ENCODE assay signal across 13 cellular contexts in genomic region chr16:50708373-50709060, GRCh38. TPM values are rescaled to one million over a fixed set of nuclear protein-coding genes. Genes with fewer than 3 reads are reported as not detected.
A peak's percentile ranks its signal among the peaks of the same experiment; 100 is the strongest.
DNase-seq lines count a peak whose midpoint lies in the region; ATAC-seq and TF ChIP-seq lines count a peak whose summit lies in the region.
"Had no signal": no experiment of that assay in that cellular context is flagged by ENCODE, and none has a peak within 500 bp of the region (broad histone marks: within the 10 kb centered on the region; RNA-seq: fewer than 3 reads in every experiment).

No MANE protein-coding gene starts in this region.

- H3K9me3 ChIP-seq in CD4-positive, alpha-beta T cell (ENCODE audit: control insufficient read depth, low read length): peaks cover 16% of the 10 kb centered on the region

- intact Hi-C loops in CD4-positive, alpha-beta T cell (cut with DNase I, micrococcal nuclease): loop anchor here in 1 of 2 experiments (2.0 kb wide), 1 partner anchor 28 kb away; the partner anchor contains the start of gene SNX20
- intact Hi-C loops in activated T-helper 1 cell treated with anti-CD3 and anti-CD28 coated beads, Interleukin-12 subunit alpha, Interleukin-12 subunit beta, Interleukin-2, Interleukin-4 antibody, amounts not matched to agents 30 ng/mL and 10 ng/mL and 1 ng/mL, durations not matched to agents 14 hours and 24 hours and 36 hours (cut with micrococcal nuclease): loop anchor here (1.0 to 2.0 kb wide), 3 partner anchors 23 to 42 kb away; no protein-coding TSS in a partner anchor

- no peaks in the 10 kb centered on the region for H3K27me3 Mint-ChIP-seq in CD4-positive, alpha-beta T cell
- no peaks in the 10 kb centered on the region for H3K27me3 Mint-ChIP-seq in activated T-helper 1 cell treated with anti-CD3 and anti-CD28 coated beads, Interleukin-12 subunit alpha, Interleukin-12 subunit beta, Interleukin-2, Interleukin-4 antibody, amounts not matched to agents 30 ng/mL and 10 ng/mL and 1 ng/mL, durations not matched to agents 14 hours and 24 hours and 36 hours (ENCODE audit: insufficient read depth)
- H3K27me3 Mint-ChIP-seq: effector memory CD8-positive, alpha-beta T cell had no signal

- peaks cover 22% of the 10 kb centered on the region for H3K36me3 Mint-ChIP-seq in CD4-positive, alpha-beta T cell (ENCODE audit: low read depth)
- H3K36me3 Mint-ChIP-seq in activated T-helper 1 cell treated with anti-CD3 and anti-CD28 coated beads, Interleukin-12 subunit alpha, Interleukin-12 subunit beta, Interleukin-2, Interleukin-4 antibody, amounts not matched to agents 30 ng/mL and 10 ng/mL and 1 ng/mL, durations not matched to agents 14 hours and 24 hours and 36 hours (ENCODE audit: low read depth): peaks cover 33% of the 10 kb centered on the region

- peaks cover 50% of the 10 kb centered on the region for H3K4me1 Mint-ChIP-seq in CD4-positive, alpha-beta T cell (ENCODE audit: low read depth)
- H3K4me1 Mint-ChIP-seq in activated T-helper 1 cell treated with anti-CD3 and anti-CD28 coated beads, Interleukin-12 subunit alpha, Interleukin-12 subunit beta, Interleukin-2, Interleukin-4 antibody, amounts not matched to agents 30 ng/mL and 10 ng/mL and 1 ng/mL, durations not matched to agents 14 hours and 24 hours and 36 hours (ENCODE audit: low read depth): peaks cover 46% of the 10 kb centered on the region

- POLR2A ChIA-PET in CD4-positive, alpha-beta T cell (lab: Charles Lee): interaction anchor here (0.9 to 1.9 kb wide), 6 partner anchors 10 to 33 kb away, joined by 3 to 7 read pairs (median 5); partner anchors contain the start of gene CYLD

- no peaks in the 10 kb centered on the region for H3K27me3 ChIP-seq in CD4-positive, alpha-beta T cell (ENCODE audit: control insufficient read depth, insufficient read depth, low read length)
- H3K27me3 ChIP-seq: gastrocnemius medialis had no signal

- no peak overlapping the region for H3K4me3 Mint-ChIP-seq in CD4-positive, alpha-beta T cell
- H3K4me3 Mint-ChIP-seq in activated T-helper 1 cell treated with anti-CD3 and anti-CD28 coated beads, Interleukin-12 subunit alpha, Interleukin-12 subunit beta, Interleukin-2, Interleukin-4 antibody, amounts not matched to agents 30 ng/mL and 10 ng/mL and 1 ng/mL, durations not matched to agents 14 hours and 24 hours and 36 hours: peak overlapping the region; percentile 35
- H3K4me3 Mint-ChIP-seq: effector memory CD8-positive, alpha-beta T cell had no signal

- in situ Hi-C loops in KBM-7 (cut with MboI; ENCODE audit: low pct_unique_long_range_greater_than_20kb, low sequenced_read_pairs): no loop called here

- CTCF ChIA-PET in CD4-positive, alpha-beta T cell (lab: Charles Lee): interaction anchor here (1.2 to 1.6 kb wide), 3 partner anchors 9 to 39 kb away, joined by 3 to 9 read pairs (median 3); partner anchors contain the start of gene SNX20

- DNase-seq in CD4-positive, alpha-beta T cell: peak in 2 of 10 experiments; percentile 12 to 28
- DNase-seq in KBM-7 (peak; percentile 62), NCI-H82 treated with DMSO at 0.1 percent for 48 hours (lab: John Stamatoyannopoulos, UW; ENCODE audit: unreplicated experiment) (no peak), foreskin fibroblast (no peak)
- no peak for DNase-seq in activated T-helper 1 cell treated with anti-CD3 and anti-CD28 coated beads, Interleukin-12 subunit alpha, Interleukin-12 subunit beta, Interleukin-2, Interleukin-4 antibody, amounts not matched to agents 30 ng/mL and 10 ng/mL and 1 ng/mL, durations not matched to agents 14 hours and 24 hours and 36 hours (ENCODE audit: low spot score)
- DNase-seq: effector memory CD8-positive, alpha-beta T cell; gastrocnemius medialis; MM.1S; NCI-H345 had no signal

- no peak for TF ChIP-seq CTCF in CD4-positive, alpha-beta T cell (IDR thresholded peaks at IDR 0.05)
- no peak for TF ChIP-seq CTCF in foreskin fibroblast (IDR thresholded peaks at IDR 0.05; ENCODE audit: low read depth, low read length)

- no peak overlapping the region for H3K4me3 ChIP-seq in skin epidermis
- no peak overlapping the region for H3K4me3 ChIP-seq in foreskin fibroblast (ENCODE audit: low read depth in 1 of 2, low read length in 2 of 2)
- H3K4me3 ChIP-seq: gastrocnemius medialis, HAP-1 had no signal

- peak; percentile 78 for ATAC-seq in CD4-positive, alpha-beta T cell (ENCODE audit: poor library complexity)
- no peak for ATAC-seq in HG02763 (IDR thresholded peaks at IDR 0.05; ENCODE audit: unreplicated experiment)
- ATAC-seq: gastrocnemius medialis had no signal

- no peak overlapping the region for H3K27ac ChIP-seq in CD4-positive, alpha-beta T cell (ENCODE audit: low read depth, low read length)
- H3K27ac ChIP-seq in skin epidermis: peak overlapping the region in 17 of 21 experiments; percentile 26 to 70 (median 55)
- H3K27ac ChIP-seq: gastrocnemius medialis had no signal

- H3K27ac Mint-ChIP-seq in CD4-positive, alpha-beta T cell: peak overlapping the region; percentile 71
- H3K27ac Mint-ChIP-seq in activated T-helper 1 cell treated with anti-CD3 and anti-CD28 coated beads, Interleukin-12 subunit alpha, Interleukin-12 subunit beta, Interleukin-2, Interleukin-4 antibody, amounts not matched to agents 30 ng/mL and 10 ng/mL and 1 ng/mL, durations not matched to agents 14 hours and 24 hours and 36 hours: peak overlapping the region; percentile 81

- peaks cover 7% of the 10 kb centered on the region for H3K9me3 Mint-ChIP-seq in CD4-positive, alpha-beta T cell
- H3K9me3 Mint-ChIP-seq in activated T-helper 1 cell treated with anti-CD3 and anti-CD28 coated beads, Interleukin-12 subunit alpha, Interleukin-12 subunit beta, Interleukin-2, Interleukin-4 antibody, amounts not matched to agents 30 ng/mL and 10 ng/mL and 1 ng/mL, durations not matched to agents 14 hours and 24 hours and 36 hours: peaks cover 37% of the 10 kb centered on the region

RNA-seq across cellular contexts. Expression of gene NOD2, which starts 15.1 kb away (rescaled TPM):
- 1 to 10 TPM; 4.5 to 5.3 TPM for total RNA-seq in CD4-positive, alpha-beta T cell
- total RNA-seq in activated T-helper 1 cell treated with anti-CD3 and anti-CD28 coated beads, Interleukin-12 subunit alpha, Interleukin-12 subunit beta, Interleukin-2, Interleukin-4 antibody, amounts not matched to agents 30 ng/mL and 10 ng/mL and 1 ng/mL, durations not matched to agents 14 hours and 24 hours and 36 hours: 6.7 and 7.3 TPM in 2 replicates

RNA-seq across cellular contexts. Expression of gene SNX20, which starts 27.4 kb away (rescaled TPM):
- total RNA-seq in CD4-positive, alpha-beta T cell: 10 to 100 TPM; 26.6 TPM
- 34.3 TPM in 2 replicates for total RNA-seq in activated T-helper 1 cell treated with anti-CD3 and anti-CD28 coated beads, Interleukin-12 subunit alpha, Interleukin-12 subunit beta, Interleukin-2, Interleukin-4 antibody, amounts not matched to agents 30 ng/mL and 10 ng/mL and 1 ng/mL, durations not matched to agents 14 hours and 24 hours and 36 hours
- total RNA-seq: pulmonary artery endothelial cell had no signal

RNA-seq across cellular contexts. Expression of gene CYLD, which starts 33.4 kb away (rescaled TPM):
- 100 to 1,000 TPM; 360 to 373 TPM for total RNA-seq in CD4-positive, alpha-beta T cell
- total RNA-seq in activated T-helper 1 cell treated with anti-CD3 and anti-CD28 coated beads, Interleukin-12 subunit alpha, Interleukin-12 subunit beta, Interleukin-2, Interleukin-4 antibody, amounts not matched to agents 30 ng/mL and 10 ng/mL and 1 ng/mL, durations not matched to agents 14 hours and 24 hours and 36 hours: 219 and 223 TPM in 2 replicates
